ENCODE assay signal across 15 cellular contexts in the genomic region with DNA sequence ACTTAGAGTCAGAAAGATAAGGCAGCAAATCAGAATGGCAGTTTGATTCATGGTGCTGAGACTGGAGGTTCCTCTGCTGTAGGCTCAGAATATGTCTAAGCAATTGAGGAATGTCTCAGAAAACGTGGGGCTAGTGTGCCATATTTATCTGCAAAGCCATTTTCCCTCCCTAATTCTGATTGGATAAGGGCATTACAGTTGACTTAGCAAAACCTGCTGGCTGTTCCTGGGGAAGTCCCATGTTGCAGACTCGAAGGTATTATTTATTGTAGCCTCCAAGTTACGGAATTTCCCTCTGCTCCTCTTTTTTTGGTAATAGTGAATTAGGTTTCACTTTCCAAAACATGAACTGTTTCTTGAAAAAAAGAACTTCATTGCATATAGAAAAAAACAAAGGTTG. TPM values are rescaled to one million over a fixed set of nuclear protein-coding genes. Genes with fewer than 3 reads are reported as not detected.
DNase-seq lines count a peak whose midpoint lies in the region; FAIRE-seq and TF ChIP-seq lines count a peak whose summit lies in the region.
"Had no signal": no experiment of that assay in that cellular context is flagged by ENCODE, and none has a peak within 500 bp of the region (broad histone marks: within the 10 kb centered on the region; RNA-seq: fewer than 3 reads in every experiment).

A gene (minus strand): TSS at position 117 of the 400 bp plus-strand sequence. CDS start 66 bp downstream, at position 51.

- BruUV-seq in endothelial cell of umbilical vein (replicated peaks; lab: Mats Ljungman, UMichigan) = no TSS peak

- 56 to 72% methylated on average over 2 to 3 of the region's 3 CpGs for WGBS in endodermal cell (ENCODE audit: insufficient coverage in 1 of 2, insufficient read length in 1 of 2), 2 experiments

- H3K36me3 ChIP-seq in MM.1S (replicated peaks; ENCODE audit: insufficient read depth, low read length) (no peaks in the 10 kb centered on the region), endothelial cell of umbilical vein (ENCODE audit: control insufficient read depth in 2 of 2, extremely low read depth in 1 of 2, insufficient read depth in 2 of 2, low read length in 2 of 2) (no peaks in the 10 kb centered on the region), parathyroid adenoma (ENCODE audit: control insufficient read depth, insufficient read depth, low read length) (no peaks in the 10 kb centered on the region), endodermal cell (ENCODE audit: control insufficient read depth, insufficient read depth, low read length) (no peaks in the 10 kb centered on the region)
- H3K36me3 ChIP-seq: cardiac muscle cell had no signal

- H3K4me3 Mint-ChIP-seq in T-helper 2 cell treated with Interferon-gamma antibody and Interleukin-4, amounts not matched to agents 5 μg/mL and 100 μg/mL, for 36 hours = no peak within 1 kb of the TSS
- H3K4me3 Mint-ChIP-seq in endodermal cell = no peak within 1 kb of the TSS
- H3K4me3 Mint-ChIP-seq: nephron, type B pancreatic cell had no signal

- H3K27me3 Mint-ChIP-seq in T-helper 2 cell treated with Interferon-gamma antibody and Interleukin-4, amounts not matched to agents 5 μg/mL and 100 μg/mL, for 36 hours (ENCODE audit: low read depth) = peaks cover 2% of the 10 kb centered on the region
- no peaks in the 10 kb centered on the region for H3K27me3 Mint-ChIP-seq in endodermal cell (ENCODE audit: insufficient read depth)

- H2AFZ ChIP-seq in MM.1S (ENCODE audit: low read length) = no peak within 1 kb of the TSS
- no peak within 1 kb of the TSS for H2AFZ ChIP-seq in endothelial cell of umbilical vein (ENCODE audit: low read depth, low read length)
- no peak within 1 kb of the TSS for H2AFZ ChIP-seq in parathyroid adenoma

- H3K79me2 ChIP-seq in MM.1S (ENCODE audit: low read length) = no peaks in the 10 kb centered on the region
- no peaks in the 10 kb centered on the region for H3K79me2 ChIP-seq in endothelial cell of umbilical vein (ENCODE audit: control insufficient read depth, insufficient read depth, low read length)
- no peaks in the 10 kb centered on the region for H3K79me2 ChIP-seq in parathyroid adenoma

- H3K9me3 ChIP-seq in MM.1S (replicated peaks; ENCODE audit: insufficient read depth, low read length) = no peaks in the 10 kb centered on the region
- no peaks in the 10 kb centered on the region for H3K9me3 ChIP-seq in endothelial cell of umbilical vein (replicated peaks; ENCODE audit: control insufficient read depth, insufficient read depth, low read length)
- H3K9me3 ChIP-seq in parathyroid adenoma (ENCODE audit: control insufficient read depth, low read length) = no peaks in the 10 kb centered on the region
- no peaks in the 10 kb centered on the region for H3K9me3 ChIP-seq in endodermal cell (ENCODE audit: control insufficient read depth, low read length)

- CTCF ChIA-PET in endothelial cell of umbilical vein (lab: Charles Lee) = no interaction called here

- H3K36me3 Mint-ChIP-seq in T-helper 2 cell treated with Interferon-gamma antibody and Interleukin-4, amounts not matched to agents 5 μg/mL and 100 μg/mL, for 36 hours (ENCODE audit: low read depth) = peaks cover 2% of the 10 kb centered on the region
- no peaks in the 10 kb centered on the region for H3K36me3 Mint-ChIP-seq in endodermal cell (ENCODE audit: low read depth)
- H3K36me3 Mint-ChIP-seq: type B pancreatic cell had no signal

- H3K4me2 ChIP-seq in MM.1S (ENCODE audit: low read depth, low read length) (no peak within 1 kb of the TSS; the same call in 1 of the 2 replicates), endothelial cell of umbilical vein (ENCODE audit: insufficient read depth, low read length) (no peak within 1 kb of the TSS), parathyroid adenoma (ENCODE audit: low read length) (peak within 1 kb of the TSS; percentile 31)

- no peak within 1 kb of the TSS for H3K9ac ChIP-seq in MM.1S (ENCODE audit: low read length)
- H3K9ac ChIP-seq in endothelial cell of umbilical vein (replicated peaks; ENCODE audit: extremely low read depth, insufficient read depth, low read length) = no peak within 1 kb of the TSS
- H3K9ac ChIP-seq in parathyroid adenoma = no peak within 1 kb of the TSS
- no peak within 1 kb of the TSS for H3K9ac ChIP-seq in endodermal cell (ENCODE audit: extremely low read depth, low read length, poor library complexity, severe bottlenecking)

- no peaks in the 10 kb centered on the region for H3K9me3 Mint-ChIP-seq in T-helper 2 cell treated with Interferon-gamma antibody and Interleukin-4, amounts not matched to agents 5 μg/mL and 100 μg/mL, for 36 hours
- no peaks in the 10 kb centered on the region for H3K9me3 Mint-ChIP-seq in endodermal cell
- H3K9me3 Mint-ChIP-seq: nephron, type B pancreatic cell had no signal

- no peaks in the 10 kb centered on the region for H3F3A ChIP-seq in MM.1S (ENCODE audit: insufficient read depth, low read length)

- no peak for TF ChIP-seq POLR2A in endothelial cell of umbilical vein (IDR thresholded peaks at IDR 0.05; ENCODE audit: low read depth, low read length)

- H3K4me3 ChIP-seq in MM.1S (ENCODE audit: low read length) = no peak within 1 kb of the TSS
- H3K4me3 ChIP-seq in endothelial cell of umbilical vein (replicated peaks in 1 of 3; ENCODE audit: insufficient read depth in 1 of 3, low read depth in 1 of 3, low read length in 3 of 3) = no peak within 1 kb of the TSS
- H3K4me3 ChIP-seq in parathyroid adenoma (ENCODE audit: low read depth, low read length) = peak within 1 kb of the TSS; percentile 11
- H3K4me3 ChIP-seq in endodermal cell (ENCODE audit: low read length) = no peak within 1 kb of the TSS
- H3K4me3 ChIP-seq: cardiac muscle cell had no signal

- H3K27ac ChIP-seq in MM.1S (ENCODE audit: low read length) = no peak within 1 kb of the TSS
- H3K27ac ChIP-seq in endothelial cell of umbilical vein (ENCODE audit: insufficient read depth, low read depth, low read length) = no peak within 1 kb of the TSS
- no peak within 1 kb of the TSS for H3K27ac ChIP-seq in parathyroid adenoma
- no peak within 1 kb of the TSS for H3K27ac ChIP-seq in endodermal cell (ENCODE audit: low read depth, low read length)
- H3K27ac ChIP-seq: cardiac muscle cell had no signal

- POLR2A ChIA-PET in endothelial cell of umbilical vein (lab: Charles Lee) = no interaction called here

- FAIRE-seq in endothelial cell of umbilical vein (lab: Jason Lieb, UNC) = peak; percentile 35
- FAIRE-seq: A204.1, small intestine had no signal

- TF ChIP-seq CTCF in MM.1S (IDR thresholded peaks at IDR 0.05; ENCODE audit: low read length) (no peak), endothelial cell of umbilical vein (IDR thresholded peaks at IDR 0.05; ENCODE audit: extremely low read depth in 1 of 2, insufficient read depth in 1 of 2, low read depth in 1 of 2, low read length in 2 of 2) (no peak), parathyroid adenoma (IDR thresholded peaks at IDR 0.05) (no peak), endodermal cell (conservative IDR thresholded peaks at IDR 0.05) (no peak)

- H3K27me3 ChIP-seq in MM.1S (replicated peaks; ENCODE audit: insufficient read depth, low read length) (no peaks in the 10 kb centered on the region), endothelial cell of umbilical vein (ENCODE audit: control insufficient read depth in 2 of 2, insufficient read depth in 2 of 2, low read length in 2 of 2) (peaks cover 16 to 20% of the 10 kb centered on the region in 2 experiments), parathyroid adenoma (ENCODE audit: control insufficient read depth, insufficient read depth, low read length) (no peaks in the 10 kb centered on the region), endodermal cell (ENCODE audit: control insufficient read depth, insufficient read depth, low read length, poor library complexity, severe bottlenecking) (no peaks in the 10 kb centered on the region)
- H3K27me3 ChIP-seq: cardiac muscle cell had no signal

- no peaks in the 10 kb centered on the region for H3K9me2 ChIP-seq in MM.1S (replicated peaks; ENCODE audit: insufficient read depth, low read length)

- peaks cover 31% of the 10 kb centered on the region for H3K4me1 Mint-ChIP-seq in T-helper 2 cell treated with Interferon-gamma antibody and Interleukin-4, amounts not matched to agents 5 μg/mL and 100 μg/mL, for 36 hours (ENCODE audit: low read depth)
- H3K4me1 Mint-ChIP-seq in endodermal cell = peaks cover 3% of the 10 kb centered on the region

- H3K9me1 ChIP-seq in endothelial cell of umbilical vein (replicated peaks; ENCODE audit: control insufficient read depth, extremely low read depth, insufficient read depth, low read length) = no peaks in the 10 kb centered on the region

- peak within 1 kb of the TSS; percentile 9 for H3K27ac Mint-ChIP-seq in T-helper 2 cell treated with Interferon-gamma antibody and Interleukin-4, amounts not matched to agents 5 μg/mL and 100 μg/mL, for 36 hours
- H3K27ac Mint-ChIP-seq in endodermal cell = no peak within 1 kb of the TSS
- H3K27ac Mint-ChIP-seq: nephron, type B pancreatic cell had no signal

- peak; percentile 19 for DNase-seq in T-helper 2 cell treated with Interferon-gamma antibody and Interleukin-4, amounts not matched to agents 5 μg/mL and 100 μg/mL, for 36 hours (ENCODE audit: low spot score)
- no peak for DNase-seq in T-helper 2 cell
- DNase-seq in MM.1S = peak; percentile 50
- no peak for DNase-seq in endothelial cell of umbilical vein (ENCODE audit: low read depth, low spot score)
- DNase-seq in iPS-NIHi11 (ENCODE audit: low spot score) = no peak
- no peak for DNase-seq in NCI-H1436 treated with DMSO at 0.1 percent for 48 hours (lab: John Stamatoyannopoulos, UW)
- no peak for DNase-seq in endodermal cell
- DNase-seq: activated CD8-positive, alpha-beta memory T cell treated with anti-CD3 and anti-CD28 coated beads, Interleukin-2, amount 50 U/mL, for 4 hours; OCI-M1; small intestine had no signal

- peaks cover 16% of the 10 kb centered on the region for H3K4me1 ChIP-seq in MM.1S (ENCODE audit: low read length)
- H3K4me1 ChIP-seq in endothelial cell of umbilical vein (ENCODE audit: control insufficient read depth, extremely low read depth, insufficient read depth, low read length) = peaks cover 6% of the 10 kb centered on the region
- peaks cover 5% of the 10 kb centered on the region for H3K4me1 ChIP-seq in parathyroid adenoma
- no peaks in the 10 kb centered on the region for H3K4me1 ChIP-seq in endodermal cell (ENCODE audit: control insufficient read depth, insufficient read depth, low read length)

- intact Hi-C loops in endothelial cell of umbilical vein (cut with micrococcal nuclease) = no loop called here

- dilution Hi-C loops in endothelial cell of umbilical vein (cut with MboI; ENCODE audit: extremely low pct_ligation_motif_present, low sequenced_read_pairs) = no loop called here

- H4K20me1 ChIP-seq in MM.1S (ENCODE audit: insufficient read depth, low read length) = no peaks in the 10 kb centered on the region
- no peaks in the 10 kb centered on the region for H4K20me1 ChIP-seq in endothelial cell of umbilical vein (replicated peaks; ENCODE audit: control insufficient read depth, extremely low read depth, insufficient read depth, low read length)

RNA-seq across cellular contexts. Expression of the gene that starts here (rescaled TPM):
- total RNA-seq in endothelial cell of umbilical vein = not detected in 2 replicates
- polyA plus RNA-seq in endothelial cell of umbilical vein = 0.18 and 0.25 TPM in 2 replicates
- 0.15 and 0.17 TPM in 2 replicates for polyA plus RNA-seq in endothelial cell of umbilical vein (2011; cell fraction: cytosol; rRNA removed)
- not detected in 2 replicates for polyA plus RNA-seq in endothelial cell of umbilical vein (2011; cell fraction: nucleus; rRNA removed)
- polyA plus RNA-seq in endothelial cell of umbilical vein (2012) = not detected in 2 replicates
- polyA minus RNA-seq in endothelial cell of umbilical vein = not detected in 2 replicates
- polyA minus RNA-seq in endothelial cell of umbilical vein (2011; cell fraction: cytosol; rRNA and poly(A)+ RNA removed) = not detected
- not detected in 2 replicates for polyA minus RNA-seq in endothelial cell of umbilical vein (2011; cell fraction: nucleus; rRNA and poly(A)+ RNA removed)
- not detected for total RNA-seq in endodermal cell
- polyA plus RNA-seq in endodermal cell (2013, experiment 1 of 2) = not detected
- not detected for polyA plus RNA-seq in endodermal cell (2013, experiment 2 of 2)
- total RNA-seq: cardiac muscle cell had no signal
- polyA plus RNA-seq: cardiac muscle cell had no signal

Comparison
In these comparisons a context has a peak if more than half of its experiments do, and no peak if none do; other contexts are left out.
1. DNase-seq: peak in T-helper 2 cell treated with Interferon-gamma antibody and Interleukin-4, amounts not matched to agents 5 μg/mL and 100 μg/mL, for 36 hours (single experiment) and MM.1S (single experiment); none in T-helper 2 cell (0 of 5), endothelial cell of umbilical vein (single experiment), iPS-NIHi11 (single experiment), NCI-H1436 treated with DMSO at 0.1 percent for 48 hours (single experiment) and endodermal cell (single experiment).